Comparison of ENCODE assay signal across 29 cellular contexts in the genomic region with DNA sequence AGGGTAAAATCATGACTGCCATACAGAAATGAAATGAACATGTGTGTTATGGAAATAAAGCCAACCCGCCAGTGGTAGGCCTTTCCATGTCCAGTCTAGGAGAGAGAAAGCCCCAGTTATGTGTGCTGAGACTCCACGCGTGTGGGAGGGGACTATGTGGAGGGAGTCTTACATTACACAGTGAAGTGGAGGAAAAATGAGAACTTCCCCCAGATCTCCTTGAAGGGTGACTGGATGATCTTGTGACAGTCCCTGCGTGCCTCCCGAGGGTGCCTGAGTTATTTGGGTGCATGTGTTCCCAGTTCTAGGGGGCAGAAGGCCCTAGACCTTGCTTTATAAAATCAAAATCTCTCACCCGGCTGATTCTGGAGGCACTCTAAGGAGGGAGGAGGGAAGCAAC. TPM values are rescaled to one million over a fixed set of nuclear protein-coding genes. Genes with fewer than 3 reads are reported as not detected.
"Had no signal": no experiment of that assay in that cellular context is flagged by ENCODE, and none has a peak within 500 bp of the region (broad histone marks: within the 10 kb centered on the region; RNA-seq: fewer than 3 reads in every experiment).

No MANE protein-coding gene starts in this region.

- H3K36me3 Mint-ChIP-seq: naive B cell had no signal

- H3K27ac ChIP-seq: esophagus squamous epithelium, pancreas, right lobe of liver, suprapubic skin, transverse colon had no signal

- DNase-seq: central memory CD4-positive, alpha-beta T cell; dermis blood vessel endothelial cell; effector memory CD4-positive, alpha-beta T cell; erythroblast; esophagus squamous epithelium; foreskin melanocyte; glutamatergic neuron; hypothalamus; immature natural killer cell; islet precursor cell; kidney glomerular epithelial cell; left colon; mesenchymal stem cell; mucosa of descending colon; naive B cell; nephron progenitor cell; occipital lobe; pancreas; right lobe of liver; small intestine; stimulated activated CD4-positive, alpha-beta T cell treated with anti-CD3 and anti-CD28 coated beads, Interleukin-15, amount 100 ng/mL, for 24 hours; stimulated activated CD4-positive, alpha-beta T cell treated with anti-CD3 and anti-CD28 coated beads, Interleukin-2, amount 100 ng/mL, for 48 hours; stimulated activated naive B cell treated with anti-CD40 and anti-IgM and Interleukin-4, amounts not matched to agents 10 μg/mL and 1 μg/mL and 100 μg/mL, for 72 hours; transverse colon had no signal

- H3K4me3 Mint-ChIP-seq: immature natural killer cell; mesothelial cell of epicardium; naive B cell; nephron progenitor cell; stimulated activated naive B cell treated with anti-CD40 and anti-IgM and Interleukin-4, amounts not matched to agents 10 μg/mL and 1 μg/mL and 100 μg/mL, for 72 hours; stimulated activated naive CD8-positive, alpha-beta T cell treated with anti-CD3 and anti-CD28 coated beads, Interleukin-15, Interleukin-2, amounts not matched to agents 100 ng/mL and 50 ng/mL, for 24 hours had no signal

- H3K27ac Mint-ChIP-seq: immature natural killer cell; mesothelial cell of epicardium; naive B cell; nephron progenitor cell; stimulated activated naive B cell treated with anti-CD40 and anti-IgM and Interleukin-4, amounts not matched to agents 10 μg/mL and 1 μg/mL and 100 μg/mL, for 72 hours; stimulated activated naive CD8-positive, alpha-beta T cell treated with anti-CD3 and anti-CD28 coated beads, Interleukin-15, Interleukin-2, amounts not matched to agents 100 ng/mL and 50 ng/mL, for 24 hours had no signal

- H3K9me3 Mint-ChIP-seq: immature natural killer cell; mesothelial cell of epicardium; naive B cell; stimulated activated naive B cell treated with anti-CD40 and anti-IgM and Interleukin-4, amounts not matched to agents 10 μg/mL and 1 μg/mL and 100 μg/mL, for 72 hours; stimulated activated naive CD8-positive, alpha-beta T cell treated with anti-CD3 and anti-CD28 coated beads, Interleukin-15, Interleukin-2, amounts not matched to agents 100 ng/mL and 50 ng/mL, for 24 hours had no signal

- H3K4me1 ChIP-seq: suprapubic skin, transverse colon had no signal

- ATAC-seq: left colon; mucosa of descending colon; pancreas; right lobe of liver; stimulated activated naive B cell treated with anti-CD40 and anti-IgM and Interleukin-4, amounts not matched to agents 10 μg/mL and 1 μg/mL and 100 μg/mL, for 72 hours had no signal

- H3K9me3 ChIP-seq: esophagus squamous epithelium, mucosa of descending colon, pancreas, right lobe of liver, suprapubic skin, transverse colon had no signal

- H3K27me3 ChIP-seq: esophagus squamous epithelium, pancreas, right lobe of liver, suprapubic skin, transverse colon had no signal

- H3K36me3 ChIP-seq: pancreas, transverse colon had no signal

- H3K4me3 ChIP-seq: esophagus squamous epithelium, mucosa of descending colon, pancreas, right lobe of liver, suprapubic skin, transverse colon had no signal

- H3K27me3 Mint-ChIP-seq: stimulated activated naive CD8-positive, alpha-beta T cell treated with anti-CD3 and anti-CD28 coated beads, Interleukin-15, Interleukin-2, amounts not matched to agents 100 ng/mL and 50 ng/mL, for 24 hours had no signal

RNA-seq across cellular contexts. Expression of a gene that starts 58.0 kb away (rescaled TPM):
- total RNA-seq: lung microvascular endothelial cell, pulmonary artery endothelial cell had no signal
- polyA plus RNA-seq: immature natural killer cell had no signal
